ENCODE assay signal across 1 cellular context in the genomic region with DNA sequence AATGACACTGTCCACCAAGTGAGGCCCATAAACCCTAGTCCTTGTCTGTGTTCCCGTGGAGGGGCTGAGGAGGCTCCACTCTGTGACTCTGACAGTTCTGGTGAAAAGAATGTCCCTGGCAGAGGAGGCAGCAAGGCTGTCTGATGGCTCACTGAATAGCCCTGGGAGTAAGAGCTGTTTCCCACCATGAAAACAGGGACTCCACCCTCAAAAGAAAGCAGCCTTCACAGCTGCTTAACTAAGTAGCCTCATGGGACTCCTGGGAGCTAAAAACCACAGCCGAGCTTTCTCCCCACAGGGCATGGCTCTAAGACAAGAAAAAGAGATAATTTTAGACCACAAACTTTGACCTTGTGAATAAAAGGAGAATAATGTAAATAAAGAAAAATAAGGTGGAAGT.
TF ChIP-seq lines count a peak whose summit lies in the region.

No MANE protein-coding gene starts in this region.

TF ChIP-seq in GM23338, 12 proteins besides CTCF, POLR2A, EP300 and RAD21 (continued from another document):
- TF ChIP-seq, protein P1, sequence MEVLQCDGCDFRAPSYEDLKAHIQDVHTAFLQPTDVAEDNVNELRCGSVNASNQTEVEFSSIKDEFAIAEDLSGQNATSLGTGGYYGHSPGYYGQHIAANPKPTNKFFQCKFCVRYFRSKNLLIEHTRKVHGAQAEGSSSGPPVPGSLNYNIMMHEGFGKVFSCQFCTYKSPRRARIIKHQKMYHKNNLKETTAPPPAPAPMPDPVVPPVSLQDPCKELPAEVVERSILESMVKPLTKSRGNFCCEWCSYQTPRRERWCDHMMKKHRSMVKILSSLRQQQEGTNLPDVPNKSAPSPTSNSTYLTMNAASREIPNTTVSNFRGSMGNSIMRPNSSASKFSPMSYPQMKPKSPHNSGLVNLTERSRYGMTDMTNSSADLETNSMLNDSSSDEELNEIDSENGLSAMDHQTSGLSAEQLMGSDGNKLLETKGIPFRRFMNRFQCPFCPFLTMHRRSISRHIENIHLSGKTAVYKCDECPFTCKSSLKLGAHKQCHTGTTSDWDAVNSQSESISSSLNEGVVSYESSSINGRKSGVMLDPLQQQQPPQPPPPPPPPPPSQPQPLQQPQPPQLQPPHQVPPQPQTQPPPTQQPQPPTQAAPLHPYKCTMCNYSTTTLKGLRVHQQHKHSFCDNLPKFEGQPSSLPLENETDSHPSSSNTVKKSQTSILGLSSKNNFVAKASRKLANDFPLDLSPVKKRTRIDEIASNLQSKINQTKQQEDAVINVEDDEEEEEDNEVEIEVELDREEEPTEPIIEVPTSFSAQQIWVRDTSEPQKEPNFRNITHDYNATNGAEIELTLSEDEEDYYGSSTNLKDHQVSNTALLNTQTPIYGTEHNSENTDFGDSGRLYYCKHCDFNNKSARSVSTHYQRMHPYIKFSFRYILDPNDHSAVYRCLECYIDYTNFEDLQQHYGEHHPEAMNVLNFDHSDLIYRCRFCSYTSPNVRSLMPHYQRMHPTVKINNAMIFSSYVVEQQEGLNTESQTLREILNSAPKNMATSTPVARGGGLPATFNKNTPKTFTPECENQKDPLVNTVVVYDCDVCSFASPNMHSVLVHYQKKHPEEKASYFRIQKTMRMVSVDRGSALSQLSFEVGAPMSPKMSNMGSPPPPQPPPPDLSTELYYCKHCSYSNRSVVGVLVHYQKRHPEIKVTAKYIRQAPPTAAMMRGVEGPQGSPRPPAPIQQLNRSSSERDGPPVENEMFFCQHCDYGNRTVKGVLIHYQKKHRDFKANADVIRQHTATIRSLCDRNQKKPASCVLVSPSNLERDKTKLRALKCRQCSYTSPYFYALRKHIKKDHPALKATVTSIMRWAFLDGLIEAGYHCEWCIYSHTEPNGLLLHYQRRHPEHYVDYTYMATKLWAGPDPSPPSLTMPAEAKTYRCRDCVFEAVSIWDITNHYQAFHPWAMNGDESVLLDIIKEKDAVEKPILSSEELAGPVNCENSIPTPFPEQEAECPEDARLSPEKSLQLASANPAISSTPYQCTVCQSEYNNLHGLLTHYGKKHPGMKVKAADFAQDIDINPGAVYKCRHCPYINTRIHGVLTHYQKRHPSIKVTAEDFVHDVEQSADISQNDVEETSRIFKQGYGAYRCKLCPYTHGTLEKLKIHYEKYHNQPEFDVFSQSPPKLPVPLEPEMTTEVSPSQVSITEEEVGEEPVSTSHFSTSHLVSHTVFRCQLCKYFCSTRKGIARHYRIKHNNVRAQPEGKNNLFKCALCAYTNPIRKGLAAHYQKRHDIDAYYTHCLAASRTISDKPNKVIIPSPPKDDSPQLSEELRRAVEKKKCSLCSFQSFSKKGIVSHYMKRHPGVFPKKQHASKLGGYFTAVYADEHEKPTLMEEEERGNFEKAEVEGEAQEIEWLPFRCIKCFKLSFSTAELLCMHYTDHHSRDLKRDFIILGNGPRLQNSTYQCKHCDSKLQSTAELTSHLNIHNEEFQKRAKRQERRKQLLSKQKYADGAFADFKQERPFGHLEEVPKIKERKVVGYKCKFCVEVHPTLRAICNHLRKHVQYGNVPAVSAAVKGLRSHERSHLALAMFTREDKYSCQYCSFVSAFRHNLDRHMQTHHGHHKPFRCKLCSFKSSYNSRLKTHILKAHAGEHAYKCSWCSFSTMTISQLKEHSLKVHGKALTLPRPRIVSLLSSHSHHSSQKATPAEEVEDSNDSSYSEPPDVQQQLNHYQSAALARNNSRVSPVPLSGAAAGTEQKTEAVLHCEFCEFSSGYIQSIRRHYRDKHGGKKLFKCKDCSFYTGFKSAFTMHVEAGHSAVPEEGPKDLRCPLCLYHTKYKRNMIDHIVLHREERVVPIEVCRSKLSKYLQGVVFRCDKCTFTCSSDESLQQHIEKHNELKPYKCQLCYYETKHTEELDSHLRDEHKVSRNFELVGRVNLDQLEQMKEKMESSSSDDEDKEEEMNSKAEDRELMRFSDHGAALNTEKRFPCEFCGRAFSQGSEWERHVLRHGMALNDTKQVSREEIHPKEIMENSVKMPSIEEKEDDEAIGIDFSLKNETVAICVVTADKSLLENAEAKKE (CRISPR knock-in tag; IDR thresholded peaks at IDR 0.05): no peak
TF ChIP-seq in GM23338: peak in this region for 0.
